Comparison of ENCODE assay signal across 8 cellular contexts in the genomic region with DNA sequence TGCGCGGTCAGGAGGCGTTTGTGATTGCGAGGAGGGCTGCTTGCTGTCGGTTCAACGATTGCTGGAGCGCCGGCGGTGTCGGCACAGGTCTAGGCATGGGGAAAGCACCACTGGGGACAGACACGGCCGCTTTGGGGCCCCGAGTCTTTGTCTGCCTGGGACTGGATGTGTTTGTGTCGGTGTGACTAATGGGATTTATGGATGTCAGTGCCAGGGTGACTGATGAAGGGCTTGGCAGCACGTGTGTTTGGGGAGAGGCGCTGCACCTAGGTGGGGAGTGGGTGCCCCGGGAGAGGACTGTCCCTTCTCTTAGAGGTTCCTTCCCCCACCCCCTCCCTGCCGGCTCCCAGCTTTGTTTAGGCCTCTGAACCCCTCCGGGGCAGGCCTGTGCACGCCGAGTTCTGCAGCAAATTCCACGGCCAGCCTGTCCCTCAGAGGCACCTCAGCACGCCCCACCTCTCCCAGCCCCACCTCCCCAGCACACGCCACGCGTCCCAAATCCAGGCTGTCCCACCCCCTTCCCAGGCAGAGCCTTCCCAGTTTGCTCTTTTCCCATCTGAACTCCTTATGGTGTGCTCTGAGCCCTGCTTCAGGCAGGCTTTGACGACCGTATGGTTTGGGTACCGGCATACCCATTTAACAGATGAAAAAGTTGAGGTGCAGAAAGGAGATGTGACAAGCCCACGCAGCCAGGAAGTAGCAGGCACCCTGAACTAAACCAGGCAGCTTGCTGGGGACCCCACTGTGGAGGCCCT. TPM values are rescaled to one million over a fixed set of nuclear protein-coding genes. Genes with fewer than 3 reads are reported as not detected.
DNase-seq lines count a peak whose midpoint lies in the region; ATAC-seq and TF ChIP-seq lines count a peak whose summit lies in the region.

No MANE protein-coding gene starts in this region.

- H2AFZ ChIP-seq in Karpas-422 (ENCODE audit: low read length) = no peak overlapping the region

- no peak for ATAC-seq in HG03097 (IDR thresholded peaks at IDR 0.05; ENCODE audit: low FRiP score, unreplicated experiment)

- H3K4me1 ChIP-seq in Karpas-422 (ENCODE audit: low read length) = peaks cover 3% of the 10 kb centered on the region

- no peaks in the 10 kb centered on the region for H3K9me3 Mint-ChIP-seq in neural crest cell

- TF ChIP-seq CTCF in fibroblast of mammary gland (conservative IDR thresholded peaks at IDR 0.05; ENCODE audit: control insufficient read depth, insufficient read depth, low read depth, low read length) = no peak
- TF ChIP-seq CTCF in neural crest cell (conservative IDR thresholded peaks at IDR 0.05) = no peak

- DNase-seq in SKM-1 treated with dmso at 0.1 percent for 144 hours (lab: John Stamatoyannopoulos, UW; ENCODE audit: unreplicated experiment) (peak; percentile 69), SKM-1 (lab: John Stamatoyannopoulos, UW; ENCODE audit: unreplicated experiment) (no peak), RPMI8226 (peak; percentile 29), fibroblast of mammary gland (ENCODE audit: low read depth) (peak; percentile 49), neural crest cell (ENCODE audit: low read depth, low spot score) (no peak), Karpas-422 (no peak)
- DNase-seq in activated CD8-positive, alpha-beta memory T cell treated with anti-CD3 and anti-CD28 coated beads, Interleukin-2, amount 50 U/mL, for 4 hours = no peak

- H3K4me3 ChIP-seq in fibroblast of mammary gland (ENCODE audit: control insufficient read depth, low read depth, low read length) = peak overlapping the region; percentile 86
- no peak overlapping the region for H3K4me3 ChIP-seq in Karpas-422 (ENCODE audit: low read length)

- no peaks in the 10 kb centered on the region for H3K27me3 ChIP-seq in Karpas-422 (ENCODE audit: low read length)

- no peak overlapping the region for H3K27ac ChIP-seq in Karpas-422 (ENCODE audit: low read length)

- no peaks in the 10 kb centered on the region for H3K9me3 ChIP-seq in Karpas-422 (ENCODE audit: low read length)

- no peak overlapping the region for H3K9ac ChIP-seq in Karpas-422 (ENCODE audit: low read length)

- H3K36me3 Mint-ChIP-seq in neural crest cell (ENCODE audit: low read depth) = peaks cover 13% of the 10 kb centered on the region

- H3K27ac Mint-ChIP-seq in neural crest cell (ENCODE audit: unreplicated experiment) = peak overlapping the region; percentile 98

- H3K36me3 ChIP-seq in Karpas-422 (ENCODE audit: insufficient read depth, low read length) = no peaks in the 10 kb centered on the region

- peaks cover 46% of the 10 kb centered on the region for H3K4me1 Mint-ChIP-seq in neural crest cell

- no peak overlapping the region for H3K4me2 ChIP-seq in Karpas-422 (ENCODE audit: low read depth, low read length, poor library complexity, severe bottlenecking)

- no peaks in the 10 kb centered on the region for H3K79me2 ChIP-seq in Karpas-422 (ENCODE audit: low read length)

- peak overlapping the region; percentile 97 for H3K4me3 Mint-ChIP-seq in neural crest cell

- no peaks in the 10 kb centered on the region for H4K20me1 ChIP-seq in Karpas-422 (ENCODE audit: insufficient read depth, low read depth, low read length)

- peaks cover 12% of the 10 kb centered on the region for H3K27me3 Mint-ChIP-seq in neural crest cell (ENCODE audit: low read depth)

- H3K9me2 ChIP-seq in Karpas-422 (replicated peaks; ENCODE audit: insufficient read depth, low read length) = no peaks in the 10 kb centered on the region

RNA-seq across cellular contexts. Expression of a gene that starts 6.4 kb away (rescaled TPM):
- 68.0 and 69.8 TPM in 2 replicates for total RNA-seq in neural crest cell
- total RNA-seq in Karpas-422 (2014; rRNA removed; shearing (Covaris generic); ENCODE audit: low replicate concordance) = 10.2 and 21.4 TPM in 2 replicates

Comparison
In these comparisons a context has a peak if more than half of its experiments do, and no peak if none do; other contexts are left out.
1. DNase-seq: peak in SKM-1 treated with dmso at 0.1 percent for 144 hours (single experiment), RPMI8226 (single experiment) and fibroblast of mammary gland (single experiment); none in SKM-1 (single experiment), neural crest cell (single experiment), Karpas-422 (single experiment) and activated CD8-positive, alpha-beta memory T cell treated with anti-CD3 and anti-CD28 coated beads, Interleukin-2, amount 50 U/mL, for 4 hours (single experiment).